ENCODE assay signal across 11 cellular contexts in genomic region chr10:98331888-98332287, GRCh38.
DNase-seq lines count a peak whose midpoint lies in the region; ATAC-seq lines count a peak whose summit lies in the region.
"Had no signal": no experiment of that assay in that cellular context is flagged by ENCODE, and none has a peak within 500 bp of the region (broad histone marks: within the 10 kb centered on the region; RNA-seq: fewer than 3 reads in every experiment).

No MANE protein-coding gene starts in this region.

- peak; percentile 36 for DNase-seq in NCI-H748 (lab: John Stamatoyannopoulos, UW; ENCODE audit: unreplicated experiment)
- DNase-seq in NCI-H748 treated with DMSO at 0.1 percent for 48 hours (lab: John Stamatoyannopoulos, UW), result no peak
- DNase-seq in Kasumi-1 (lab: John Stamatoyannopoulos, UW), result peak; percentile 72 to 81
- peak; percentile 35 for DNase-seq in activated CD4-positive, alpha-beta memory T cell treated with anti-CD3 and anti-CD28 coated beads for 36 hours
- peak; percentile 30 to 31 for DNase-seq in lung microvascular endothelial cell (ENCODE audit: low read depth in 2 of 2)
- DNase-seq in GDM1 (lab: John Stamatoyannopoulos, UW), result no peak
- DNase-seq: nucleus accumbens had no signal

- no peak overlapping the region for H3K4me3 Mint-ChIP-seq in activated CD4-positive, alpha-beta memory T cell treated with anti-CD3 and anti-CD28 coated beads for 36 hours
- H3K4me3 Mint-ChIP-seq: B cell; T-helper 1 cell treated with Interleukin-12 subunit alpha and Interleukin-12 subunit beta and Interleukin-4 antibody, amounts not matched to agents 30 μg/mL and 1 μg/mL, for 36 hours had no signal

- H3K27ac Mint-ChIP-seq in activated CD4-positive, alpha-beta memory T cell treated with anti-CD3 and anti-CD28 coated beads for 36 hours, result no peak overlapping the region
- H3K27ac Mint-ChIP-seq: B cell; T-helper 1 cell treated with Interleukin-12 subunit alpha and Interleukin-12 subunit beta and Interleukin-4 antibody, amounts not matched to agents 30 μg/mL and 1 μg/mL, for 36 hours had no signal

- H3K27me3 Mint-ChIP-seq in activated CD4-positive, alpha-beta memory T cell treated with anti-CD3 and anti-CD28 coated beads for 36 hours, result peaks cover under 1% of the 10 kb centered on the region

- intact Hi-C loops in activated CD4-positive, alpha-beta memory T cell treated with anti-CD3 and anti-CD28 coated beads for 36 hours (cut with micrococcal nuclease), result no loop called here

- no peaks in the 10 kb centered on the region for H3K36me3 Mint-ChIP-seq in activated CD4-positive, alpha-beta memory T cell treated with anti-CD3 and anti-CD28 coated beads for 36 hours

- H3K9me3 Mint-ChIP-seq in activated CD4-positive, alpha-beta memory T cell treated with anti-CD3 and anti-CD28 coated beads for 36 hours, result no peaks in the 10 kb centered on the region
- H3K9me3 Mint-ChIP-seq: T-helper 1 cell treated with Interleukin-12 subunit alpha and Interleukin-12 subunit beta and Interleukin-4 antibody, amounts not matched to agents 30 μg/mL and 1 μg/mL, for 36 hours had no signal

- CTCF ChIA-PET in activated CD4-positive, alpha-beta memory T cell treated with anti-CD3 and anti-CD28 coated beads for 36 hours (lab: Charles Lee), result no interaction called here

- no peaks in the 10 kb centered on the region for H3K4me1 Mint-ChIP-seq in activated CD4-positive, alpha-beta memory T cell treated with anti-CD3 and anti-CD28 coated beads for 36 hours (ENCODE audit: low read depth)

- POLR2A ChIA-PET in activated CD4-positive, alpha-beta memory T cell treated with anti-CD3 and anti-CD28 coated beads for 36 hours (lab: Charles Lee), result no interaction called here

- ATAC-seq in HG03378 (IDR thresholded peaks at IDR 0.05; ENCODE audit: unreplicated experiment), result no peak
- ATAC-seq in HG02884 (IDR thresholded peaks at IDR 0.05; ENCODE audit: unreplicated experiment), result no peak

Comparison
In these comparisons a context has a peak if more than half of its experiments do, and no peak if none do; other contexts are left out.
1. DNase-seq: peak in NCI-H748 (single experiment), Kasumi-1 (2 of 2), activated CD4-positive, alpha-beta memory T cell treated with anti-CD3 and anti-CD28 coated beads for 36 hours (single experiment) and lung microvascular endothelial cell (2 of 2); none in NCI-H748 treated with DMSO at 0.1 percent for 48 hours (single experiment) and GDM1 (single experiment).